Comparison of ENCODE assay signal across 9 cellular contexts in genomic region chr9:94139672-94140417, GRCh38. TPM values are rescaled to one million over a fixed set of nuclear protein-coding genes. Genes with fewer than 3 reads are reported as not detected.
A peak's percentile ranks its signal among the peaks of the same experiment; 100 is the strongest.
DNase-seq lines count a peak whose midpoint lies in the region; ATAC-seq and TF ChIP-seq lines count a peak whose summit lies in the region.
"Had no signal": no experiment of that assay in that cellular context is flagged by ENCODE, and none has a peak within 500 bp of the region (broad histone marks: within the 10 kb centered on the region; RNA-seq: fewer than 3 reads in every experiment).

No MANE protein-coding gene starts in this region.

- peak overlapping the region; percentile 83 to 91 (median 90) for H3K27ac Mint-ChIP-seq in nephron
- H3K27ac Mint-ChIP-seq in activated T-cell treated with anti-CD3 and anti-CD28 coated beads, Interleukin-2, amount 50 U/mL, for 72 hours = no peak overlapping the region

- no peaks in the 10 kb centered on the region for H3K9me3 Mint-ChIP-seq in nephron
- no peaks in the 10 kb centered on the region for H3K9me3 Mint-ChIP-seq in activated T-cell treated with anti-CD3 and anti-CD28 coated beads, Interleukin-2, amount 50 U/mL, for 72 hours

- H3K27me3 Mint-ChIP-seq in nephron (ENCODE audit: low read depth) = peaks cover 3% of the 10 kb centered on the region
- H3K27me3 Mint-ChIP-seq in activated T-cell treated with anti-CD3 and anti-CD28 coated beads, Interleukin-2, amount 50 U/mL, for 72 hours (ENCODE audit: low read depth) = no peaks in the 10 kb centered on the region

- H3K36me3 Mint-ChIP-seq in nephron (ENCODE audit: low read depth) = no peaks in the 10 kb centered on the region
- H3K36me3 Mint-ChIP-seq in activated T-cell treated with anti-CD3 and anti-CD28 coated beads, Interleukin-2, amount 50 U/mL, for 72 hours (ENCODE audit: insufficient read depth in 2 of 2) = no peaks in the 10 kb centered on the region

- H3K4me3 Mint-ChIP-seq in nephron = peak overlapping the region; percentile 31 to 43 (median 43)
- H3K4me3 Mint-ChIP-seq in activated T-cell treated with anti-CD3 and anti-CD28 coated beads, Interleukin-2, amount 50 U/mL, for 72 hours = no peak overlapping the region

- peaks cover 40% of the 10 kb centered on the region for H3K4me1 Mint-ChIP-seq in nephron
- no peaks in the 10 kb centered on the region for H3K4me1 Mint-ChIP-seq in activated T-cell treated with anti-CD3 and anti-CD28 coated beads, Interleukin-2, amount 50 U/mL, for 72 hours (ENCODE audit: low read depth)

- ATAC-seq in HG03442 (IDR thresholded peaks at IDR 0.05; ENCODE audit: unreplicated experiment) = no peak
- no peak for ATAC-seq in activated T-cell treated with anti-CD3 and anti-CD28 coated beads, Interleukin-2, amount 50 U/mL, for 72 hours (replicated peaks in 1 of 2)

- H3K4me3 ChIP-seq in AG04449 (ENCODE audit: low read depth, low read length) (peak overlapping the region; percentile 33), epithelial cell of proximal tubule (ENCODE audit: low read depth, low read length) (no peak overlapping the region)

- CTCF ChIA-PET in AG04449 (lab: Yijun Ruan, JAX) = interaction anchor here (0.9 to 1.0 kb wide), 4 partner anchors 8 to 54 kb away, joined by 3 read pairs; no protein-coding TSS in a partner anchor

- TF ChIP-seq CTCF in AG04449 (IDR thresholded peaks at IDR 0.05; ENCODE audit: insufficient read depth, low read length, missing control alignments) (no peak), epithelial cell of proximal tubule (conservative IDR thresholded peaks at IDR 0.05; ENCODE audit: low read depth, low read length) (no peak), nephron (IDR thresholded peaks at IDR 0.05; ENCODE audit: unreplicated experiment in 3 of 3) (no peak)

- DNase-seq in AG04449 (ENCODE audit: low read depth, low spot score) (peak; percentile 70), epithelial cell of proximal tubule (ENCODE audit: low read depth) (peak; percentile 81), NCI-H2081 treated with DMSO at 0.1 percent for 48 hours (lab: John Stamatoyannopoulos, UW) (no peak), NCI-H1436 treated with DMSO at 0.1 percent for 48 hours (lab: John Stamatoyannopoulos, UW) (no peak)
- DNase-seq in activated T-cell treated with anti-CD3 and anti-CD28 coated beads, Interleukin-2, amount 50 U/mL, for 72 hours = no peak
- DNase-seq: COR-L47 had no signal

- POLR2A ChIA-PET in AG04449 (lab: Yijun Ruan, JAX) = interaction anchor here (0.5 to 1.6 kb wide), 3 partner anchors 26 to 105 kb away, joined by 3 to 14 read pairs (median 4); no protein-coding TSS in a partner anchor

TF ChIP-seq in PFSK-1, 5 proteins besides CTCF, POLR2A, EP300 and RAD21:
- TF ChIP-seq REST (IDR thresholded peaks at IDR 0.05; ENCODE audit: insufficient read depth in 1 of 2, low read depth in 2 of 2, low read length in 2 of 2) (peak in 1 of 2 experiments; percentile 60; a peak in 1 of 4 replicates), POLR2AphosphoS5 (IDR thresholded peaks at IDR 0.05; ENCODE audit: low read depth, low read length) (peak; percentile 57; the same call in 1 of the 2 replicates), SIN3A (IDR thresholded peaks at IDR 0.05; ENCODE audit: borderline replicate concordance, insufficient read depth, low read length) (peak; percentile 64; the same call in 1 of the 2 replicates), TAF1 (IDR thresholded peaks at IDR 0.05; ENCODE audit: borderline replicate concordance, insufficient read depth, low read length) (0 out of 2 replicates have a peak, but pooled peaks have one; percentile 45), FOXP2 (optimal IDR thresholded peaks at IDR 0.05; ENCODE audit: borderline replicate concordance, extremely low read depth, extremely low read length, insufficient read depth) (no peak)

RNA-seq across cellular contexts. Expression of gene PTPDC1, which starts 55.6 kb away (rescaled TPM):
- 11.9 TPM for polyA plus RNA-seq in PFSK-1 (2012; ENCODE audit: insufficient read length, low read depth)
- 5.4 and 7.8 TPM in 2 replicates for total RNA-seq in epithelial cell of proximal tubule
- 1 to 10 TPM; 9.2 to 10.0 TPM for total RNA-seq in activated T-cell treated with anti-CD3 and anti-CD28 coated beads, Interleukin-2, amount 50 U/mL, for 72 hours

Comparison
In these comparisons a context has a peak if more than half of its experiments do, and no peak if none do; other contexts are left out.
1. DNase-seq: peak in AG04449 (single experiment) and epithelial cell of proximal tubule (single experiment); none in NCI-H2081 treated with DMSO at 0.1 percent for 48 hours (single experiment), activated T-cell treated with anti-CD3 and anti-CD28 coated beads, Interleukin-2, amount 50 U/mL, for 72 hours (0 of 2) and NCI-H1436 treated with DMSO at 0.1 percent for 48 hours (single experiment).
2. H3K4me3 Mint-ChIP-seq: peak in nephron (3 of 3); none in activated T-cell treated with anti-CD3 and anti-CD28 coated beads, Interleukin-2, amount 50 U/mL, for 72 hours (0 of 2).